8 cellular contexts compared by ENCODE assay signal in genomic region chr12:45730116-45730841, GRCh38. TPM values are rescaled to one million over a fixed set of nuclear protein-coding genes. Genes with fewer than 3 reads are reported as not detected.
DNase-seq lines count a peak whose midpoint lies in the region; TF ChIP-seq lines count a peak whose summit lies in the region.

No MANE protein-coding gene starts in this region.

- H3K27ac ChIP-seq in HL-60 (replicated peaks) (peak overlapping the region; percentile 97), Peyer's patch (peak overlapping the region; percentile 99 to 100 (median 100)), stomach smooth muscle (ENCODE audit: low read length) (peak overlapping the region; percentile 88)

- H3K27me3 Mint-ChIP-seq in CD14-positive monocyte (ENCODE audit: low read depth in 3 of 3) (no peaks in the 10 kb centered on the region), nephron progenitor cell (ENCODE audit: low read depth, poor library complexity) (no peaks in the 10 kb centered on the region)

- H3K9me3 Mint-ChIP-seq in CD14-positive monocyte (peaks cover 0 to 4% (median 0%) of the 10 kb centered on the region in 7 donors), nephron progenitor cell (peaks cover 10% of the 10 kb centered on the region)

- peak overlapping the region; percentile 96 to 99 (median 98) for H3K27ac Mint-ChIP-seq in CD14-positive monocyte
- peak overlapping the region; percentile 99 for H3K27ac Mint-ChIP-seq in nephron progenitor cell

- H3K4me1 ChIP-seq in Peyer's patch (peaks cover 0 to 28% (median 10%) of the 10 kb centered on the region in 4 donors), stomach smooth muscle (ENCODE audit: control insufficient read depth, insufficient read depth, low read length) (peaks cover 8% of the 10 kb centered on the region)

- TF ChIP-seq CTCF in CD14-positive monocyte (IDR thresholded peaks at IDR 0.05), result no peak
- no peak for TF ChIP-seq CTCF in HL-60 (IDR thresholded peaks at IDR 0.05; ENCODE audit: insufficient read depth, low read length)
- TF ChIP-seq CTCF in Peyer's patch (IDR thresholded peaks at IDR 0.05), result no peak
- no peak for TF ChIP-seq CTCF in foreskin fibroblast (IDR thresholded peaks at IDR 0.05; ENCODE audit: low read depth, low read length)
- no peak for TF ChIP-seq CTCF in nephron progenitor cell (IDR thresholded peaks at IDR 0.05)

- H3K36me3 ChIP-seq in Peyer's patch (no peaks in the 10 kb centered on the region), stomach smooth muscle (ENCODE audit: control insufficient read depth in 2 of 2, insufficient read depth in 2 of 2, low read length in 2 of 2) (no peaks in the 10 kb centered on the region)

- H3K4me3 ChIP-seq in HL-60 (replicated peaks; ENCODE audit: insufficient read depth, low read length) (peak overlapping the region; percentile 58), Peyer's patch (peak overlapping the region; percentile 76 to 95 (median 85)), foreskin fibroblast (ENCODE audit: low read depth in 1 of 2, low read length in 2 of 2) (peak overlapping the region; percentile 89 to 97), stomach smooth muscle (ENCODE audit: low read length in 2 of 2) (peak overlapping the region; percentile 79 to 89)

- DNase-seq in CD14-positive monocyte (ENCODE audit: low spot score), result peak; percentile 42
- peak in 1 of 2 experiments; percentile 53 for DNase-seq in HL-60 (ENCODE audit: low read depth in 1 of 2, low spot score in 1 of 2)
- DNase-seq in Peyer's patch, result peak; percentile 54 to 78 (median 76)
- DNase-seq in activated effector memory CD4-positive, alpha-beta T cell treated with anti-CD3 and anti-CD28 coated beads, Interleukin-2, amount 50 U/mL, for 16 hours, result peak; percentile 86
- DNase-seq in foreskin fibroblast, result peak; percentile 33 to 68
- peak; percentile 61 for DNase-seq in nephron progenitor cell
- DNase-seq in mesenteric fat pad (ENCODE audit: low spot score), result no peak

- H3K27me3 ChIP-seq in HL-60 (ENCODE audit: insufficient read depth, poor library complexity, severe bottlenecking) (no peaks in the 10 kb centered on the region), Peyer's patch (no peaks in the 10 kb centered on the region), stomach smooth muscle (ENCODE audit: control insufficient read depth in 1 of 2, insufficient read depth in 2 of 2, low read length in 2 of 2) (no peaks in the 10 kb centered on the region)

- H3K4me1 Mint-ChIP-seq in CD14-positive monocyte (peaks cover 33% of the 10 kb centered on the region), nephron progenitor cell (peaks cover 32% of the 10 kb centered on the region)

- no peak for TF ChIP-seq POLR2A in Peyer's patch (IDR thresholded peaks at IDR 0.05)

- H3K9me3 ChIP-seq in Peyer's patch (no peaks in the 10 kb centered on the region), stomach smooth muscle (ENCODE audit: control insufficient read depth in 2 of 2, low read length in 2 of 2) (no peaks in the 10 kb centered on the region)

- peak overlapping the region; percentile 80 to 96 for H3K9ac ChIP-seq in stomach smooth muscle (ENCODE audit: low read length in 2 of 2)

- H3K4me3 Mint-ChIP-seq in CD14-positive monocyte (peak overlapping the region; percentile 98), nephron progenitor cell (peak overlapping the region; percentile 99)

- intact Hi-C loops in CD14-positive monocyte (cut with micrococcal nuclease), result loop anchor here in 1 of 2 donors (10.0 kb wide), 1 partner anchor 645 kb away; the partner anchor contains the start of gene SLC38A2

- peaks cover 7 to 10% of the 10 kb centered on the region in 2 donors for H3K36me3 Mint-ChIP-seq in CD14-positive monocyte
- peaks cover 33% of the 10 kb centered on the region for H3K36me3 Mint-ChIP-seq in nephron progenitor cell (ENCODE audit: low read depth)

RNA-seq across cellular contexts. Expression of gene ARID2, which starts 0.8 kb away (rescaled TPM):
- polyA plus RNA-seq in CD14-positive monocyte, result 1 to 10 TPM; 3.0 to 4.7 TPM
- 10 to 100 TPM; 32.1 to 46.2 (median 41.5) TPM for total RNA-seq in Peyer's patch
- 26.0 TPM for total RNA-seq in mesenteric fat pad
